Comparison of ENCODE assay signal across 8 cellular contexts in the genomic region with DNA sequence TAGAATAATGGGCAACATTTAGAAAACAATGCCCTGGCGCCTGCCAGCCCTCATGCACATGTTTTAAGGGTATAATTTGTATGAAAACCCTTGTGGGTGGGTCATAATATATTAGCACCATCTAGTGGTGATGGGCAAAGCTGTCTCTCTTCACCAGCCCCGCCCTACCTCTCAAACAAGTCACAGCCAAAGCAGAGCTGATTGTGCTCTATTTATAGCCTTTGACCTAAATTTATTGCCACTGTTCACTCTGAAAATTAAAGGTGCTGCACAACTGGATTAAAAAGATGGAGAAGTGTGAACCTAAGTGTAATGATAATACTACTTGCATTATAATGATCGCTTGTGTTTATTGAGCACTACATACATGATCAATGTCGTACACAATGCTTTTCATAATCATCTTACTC.
DNase-seq lines count a peak whose midpoint lies in the region; ATAC-seq, FAIRE-seq and TF ChIP-seq lines count a peak whose summit lies in the region.

No MANE protein-coding gene starts in this region.

- peak; percentile 90 for ATAC-seq in HG03196 (IDR thresholded peaks at IDR 0.05; ENCODE audit: unreplicated experiment)

- H3K27ac ChIP-seq in caudate nucleus (ENCODE audit: low read depth, low read length): no peak overlapping the region

- DNase-seq in C1 segment of cervical spinal cord (lab: John Stamatoyannopoulos, UW): peak in 11 of 14 donors; percentile 15 to 84 (median 36)
- peak; percentile 36 for DNase-seq in GM19239 (ENCODE audit: insufficient read length, low spot score)
- peak; percentile 66 for DNase-seq in NCI-H2196 treated with DMSO at 0.1 percent for 48 hours (lab: John Stamatoyannopoulos, UW; ENCODE audit: unreplicated experiment)
- peak in 52 of 61 donors; percentile 3 to 88 (median 44) for DNase-seq in caudate nucleus (lab: John Stamatoyannopoulos, UW)
- DNase-seq in kidney epithelial cell (ENCODE audit: low read depth): peak; percentile 23
- peak; percentile 18 to 20 for DNase-seq in stimulated activated CD4-positive, alpha-beta T cell treated with anti-CD3 and anti-CD28 coated beads, Interleukin-2, amount 100 ng/mL, for 48 hours

- H3K27me3 ChIP-seq in kidney epithelial cell (ENCODE audit: control insufficient read depth, insufficient read depth, low read length): no peaks in the 10 kb centered on the region

- peak; percentile 66 for FAIRE-seq in GM19239 (lab: Jason Lieb, UNC)

- H3K36me3 ChIP-seq in kidney epithelial cell (ENCODE audit: control insufficient read depth, insufficient read depth, low read length): no peaks in the 10 kb centered on the region

- H3K4me3 ChIP-seq in WI38 (ENCODE audit: low read depth, low read length) (no peak overlapping the region), kidney epithelial cell (ENCODE audit: low read depth, low read length) (no peak overlapping the region)

- TF ChIP-seq CTCF in WI38 (IDR thresholded peaks at IDR 0.05; ENCODE audit: low read depth, low read length): peak; percentile 72
- peak; percentile 77 for TF ChIP-seq CTCF in kidney epithelial cell (IDR thresholded peaks at IDR 0.05; ENCODE audit: insufficient read depth, low read length, poor library complexity, severe bottlenecking)
